Comparison of ENCODE assay signal across 9 cellular contexts in genomic region chr3:63351159-63352007, GRCh38.
A peak's percentile ranks its signal among the peaks of the same experiment; 100 is the strongest.
DNase-seq lines count a peak whose midpoint lies in the region; ATAC-seq and TF ChIP-seq lines count a peak whose summit lies in the region.
"Had no signal": no experiment of that assay in that cellular context is flagged by ENCODE, and none has a peak within 500 bp of the region (broad histone marks: within the 10 kb centered on the region; RNA-seq: fewer than 3 reads in every experiment).

No MANE protein-coding gene starts in this region.

- no peaks in the 10 kb centered on the region for H3K9me3 Mint-ChIP-seq in activated CD4-positive, alpha-beta T cell treated with anti-CD3 and anti-CD28 coated beads, Interleukin-2, amount 10 ng/mL, durations not matched to agents 24 days and 14 days
- H3K9me3 Mint-ChIP-seq: central memory CD8-positive, alpha-beta T cell had no signal

- no peaks in the 10 kb centered on the region for H4K20me1 ChIP-seq in HCT116 (ENCODE audit: insufficient read depth)

- H3K36me3 ChIP-seq in HCT116 (ENCODE audit: control insufficient read depth in 1 of 2, insufficient read depth in 2 of 2, low read length in 2 of 2): no peaks in the 10 kb centered on the region
- no peaks in the 10 kb centered on the region for H3K36me3 ChIP-seq in adipocyte (ENCODE audit: control insufficient read depth, insufficient read depth, low read length, severe bottlenecking)
- no peaks in the 10 kb centered on the region for H3K36me3 ChIP-seq in right atrium auricular region

- TF ChIP-seq RAD21 in HCT116 (IDR thresholded peaks at IDR 0.05; ENCODE audit: low read depth): peak; percentile 71

- DNase-seq in activated CD4-positive, alpha-beta T cell treated with anti-CD3 and anti-CD28 coated beads, Interleukin-2, amount 10 ng/mL, durations not matched to agents 24 days and 14 days: peak; percentile 58
- no peak for DNase-seq in activated CD4-positive, alpha-beta T cell treated with anti-CD3 and anti-CD28 coated beads, Interleukin-2, amount 50 U/mL, for 4 hours
- DNase-seq in HCT116 (ENCODE audit: low read depth, low spot score) (peak; percentile 47), NCI-H1105 (lab: John Stamatoyannopoulos, UW) (peak; percentile 7), adipocyte (ENCODE audit: low read depth) (peak; percentile 87), right atrium auricular region (ENCODE audit: low spot score) (no peak), smooth muscle cell of the brain vasculature (ENCODE audit: low read depth, low spot score) (peak; percentile 18)

- no peaks in the 10 kb centered on the region for H3K9me2 ChIP-seq in HCT116 (ENCODE audit: insufficient read depth)

- H3K9ac ChIP-seq in HCT116 (ENCODE audit: low read length) (no peak overlapping the region), adipocyte (ENCODE audit: low read length) (no peak overlapping the region)

- H3K27ac ChIP-seq in HCT116 (ENCODE audit: low read depth, low read length) (no peak overlapping the region), right atrium auricular region (no peak overlapping the region)

- no peak for TF ChIP-seq POLR2A in HCT116 (IDR thresholded peaks at IDR 0.05; ENCODE audit: borderline replicate concordance, extremely low read depth, insufficient read depth, insufficient read length)

- H3K36me3 Mint-ChIP-seq in activated CD4-positive, alpha-beta T cell treated with anti-CD3 and anti-CD28 coated beads, Interleukin-2, amount 10 ng/mL, durations not matched to agents 24 days and 14 days (ENCODE audit: low read depth): no peaks in the 10 kb centered on the region

- no peaks in the 10 kb centered on the region for H3K4me1 Mint-ChIP-seq in activated CD4-positive, alpha-beta T cell treated with anti-CD3 and anti-CD28 coated beads, Interleukin-2, amount 10 ng/mL, durations not matched to agents 24 days and 14 days
- H3K4me1 Mint-ChIP-seq: central memory CD8-positive, alpha-beta T cell had no signal

- TF ChIP-seq CTCF in HCT116 (IDR thresholded peaks at IDR 0.05 in 2 of 3, conservative IDR thresholded peaks at IDR 0.05 in 1 of 3; ENCODE audit: borderline replicate concordance in 1 of 3, insufficient read depth in 1 of 3, low read depth in 2 of 3, low read length in 2 of 3): peak; percentile 51 to 83 (median 73); a peak in 5 of 6 replicates
- TF ChIP-seq CTCF in right atrium auricular region (IDR thresholded peaks at IDR 0.05): peak; percentile 79 to 91

- POLR2A ChIA-PET in HCT116 (lab: Charles Lee): no interaction called here

- no peak overlapping the region for H3K4me2 ChIP-seq in HCT116 (ENCODE audit: low read length)

- no peak overlapping the region for H3K4me3 ChIP-seq in HCT116 (replicated peaks in 1 of 2; ENCODE audit: low read depth in 1 of 2, low read length in 2 of 2)
- no peak overlapping the region for H3K4me3 ChIP-seq in adipocyte (ENCODE audit: low read length)
- no peak overlapping the region for H3K4me3 ChIP-seq in right atrium auricular region

- no peak overlapping the region for H3K27ac Mint-ChIP-seq in activated CD4-positive, alpha-beta T cell treated with anti-CD3 and anti-CD28 coated beads, Interleukin-2, amount 10 ng/mL, durations not matched to agents 24 days and 14 days

- no peaks in the 10 kb centered on the region for H3K79me2 ChIP-seq in HCT116 (ENCODE audit: insufficient read depth, low read length)

- no TSS peak for BruUV-seq in HCT116 (replicated peaks; lab: Mats Ljungman, UMichigan)

- no peak overlapping the region for H3K4me3 Mint-ChIP-seq in activated CD4-positive, alpha-beta T cell treated with anti-CD3 and anti-CD28 coated beads, Interleukin-2, amount 10 ng/mL, durations not matched to agents 24 days and 14 days
- H3K4me3 Mint-ChIP-seq: central memory CD8-positive, alpha-beta T cell had no signal

- no peak overlapping the region for H2AFZ ChIP-seq in HCT116 (ENCODE audit: low read depth, low read length, poor library complexity, severe bottlenecking)

- peak; percentile 68 for ATAC-seq in HCT116
- no peak for ATAC-seq in HG03469 (IDR thresholded peaks at IDR 0.05; ENCODE audit: unreplicated experiment)

- RAD21 ChIA-PET in HCT116 (lab: Charles Lee; ENCODE audit: low non-redundant PET in 1 of 2, low total read pairs in 2 of 2, uncharacterized antibody in 2 of 2, unreplicated experiment in 2 of 2): no interaction called here

- CTCF ChIA-PET in HCT116 (lab: Charles Lee): interaction anchor here (1.0 to 3.8 kb wide), 3 partner anchors 17 to 467 kb away, joined by 3 to 28 read pairs (median 3); partner anchors contain the start of gene C3orf49

- H3K27me3 ChIP-seq in HCT116 (ENCODE audit: insufficient read depth, low read length) (peaks cover 20% of the 10 kb centered on the region; the same call in 1 of the 2 replicates), adipocyte (replicated peaks; ENCODE audit: control insufficient read depth, insufficient read depth, low read length) (no peaks in the 10 kb centered on the region), right atrium auricular region (no peaks in the 10 kb centered on the region)

- no peaks in the 10 kb centered on the region for H3K9me3 ChIP-seq in HCT116 (ENCODE audit: control insufficient read depth in 1 of 2, insufficient read depth in 1 of 2, low read depth in 1 of 2, low read length in 2 of 2)
- no peaks in the 10 kb centered on the region for H3K9me3 ChIP-seq in adipocyte (ENCODE audit: control insufficient read depth, low read length)
- no peaks in the 10 kb centered on the region for H3K9me3 ChIP-seq in right atrium auricular region

- peaks cover 6% of the 10 kb centered on the region for H3K27me3 Mint-ChIP-seq in activated CD4-positive, alpha-beta T cell treated with anti-CD3 and anti-CD28 coated beads, Interleukin-2, amount 10 ng/mL, durations not matched to agents 24 days and 14 days

- no peaks in the 10 kb centered on the region for H3K4me1 ChIP-seq in HCT116 (ENCODE audit: control insufficient read depth in 1 of 2, insufficient read depth in 2 of 2, low read length in 2 of 2)
- H3K4me1 ChIP-seq in adipocyte (ENCODE audit: control insufficient read depth, insufficient read depth, low read length): peaks cover 26% of the 10 kb centered on the region
- no peaks in the 10 kb centered on the region for H3K4me1 ChIP-seq in right atrium auricular region

- intact Hi-C loops in activated CD4-positive, alpha-beta T cell treated with anti-CD3 and anti-CD28 coated beads, Interleukin-2, amount 10 ng/mL, durations not matched to agents 24 days and 14 days (cut with micrococcal nuclease): no loop called here
- intact Hi-C loops in HCT116 (cut with micrococcal nuclease): no loop called here

TF ChIP-seq in HCT116, 20 proteins besides CTCF, POLR2A, EP300 and RAD21:
- TF ChIP-seq SIN3A (IDR thresholded peaks at IDR 0.05; ENCODE audit: low read depth): no peak
- no peak for TF ChIP-seq CBX3 (IDR thresholded peaks at IDR 0.05; ENCODE audit: low read depth)
- TF ChIP-seq FOSL1 (IDR thresholded peaks at IDR 0.05; ENCODE audit: low read depth): no peak
- TF ChIP-seq ELF1 (IDR thresholded peaks at IDR 0.05; ENCODE audit: borderline replicate concordance, low read depth): no peak
- TF ChIP-seq JUND (IDR thresholded peaks at IDR 0.05): no peak
- no peak for TF ChIP-seq EZH2 (IDR thresholded peaks at IDR 0.05)
- TF ChIP-seq MAX (IDR thresholded peaks at IDR 0.05): no peak
- TF ChIP-seq CEBPB (IDR thresholded peaks at IDR 0.05; ENCODE audit: low read depth): no peak
- TF ChIP-seq ZBTB33 (IDR thresholded peaks at IDR 0.05; ENCODE audit: extremely low read depth, insufficient replicate concordance, low read length): no peak
- no peak for TF ChIP-seq YY1 (IDR thresholded peaks at IDR 0.05; ENCODE audit: extremely low read depth, insufficient replicate concordance, low read depth, low read length)
- no peak for TF ChIP-seq TCF7L2 (IDR thresholded peaks at IDR 0.05; ENCODE audit: borderline replicate concordance, extremely low read depth, insufficient read depth, insufficient read length)
- no peak for TF ChIP-seq SRF (IDR thresholded peaks at IDR 0.05; ENCODE audit: low read depth)
- TF ChIP-seq POLR2AphosphoS5 (IDR thresholded peaks at IDR 0.05; ENCODE audit: low read depth, low read length): no peak
- TF ChIP-seq SP1 (IDR thresholded peaks at IDR 0.05; ENCODE audit: low read depth): no peak
- TF ChIP-seq EZH2phosphoT487 (IDR thresholded peaks at IDR 0.05; ENCODE audit: borderline replicate concordance): no peak
- no peak for TF ChIP-seq ZFX (IDR thresholded peaks at IDR 0.05)
- TF ChIP-seq EGR1 (IDR thresholded peaks at IDR 0.05; ENCODE audit: low read depth): no peak
- TF ChIP-seq ZNF274 (IDR thresholded peaks at IDR 0.05; ENCODE audit: low read depth, low read length): no peak

Comparison
In these comparisons a context has a peak if more than half of its experiments do, and no peak if none do; other contexts are left out.
1. DNase-seq: peak in activated CD4-positive, alpha-beta T cell treated with anti-CD3 and anti-CD28 coated beads, Interleukin-2, amount 10 ng/mL, durations not matched to agents 24 days and 14 days (single experiment), HCT116 (single experiment), NCI-H1105 (single experiment), adipocyte (single experiment) and smooth muscle cell of the brain vasculature (single experiment); none in activated CD4-positive, alpha-beta T cell treated with anti-CD3 and anti-CD28 coated beads, Interleukin-2, amount 50 U/mL, for 4 hours (0 of 2) and right atrium auricular region (single experiment).